In genomic region chr14:93019970-93020369, GRCh38 we compare ENCODE assay signal across 20 cellular contexts.
A peak's percentile ranks its signal among the peaks of the same experiment; 100 is the strongest.
DNase-seq lines count a peak whose midpoint lies in the region; ATAC-seq and TF ChIP-seq lines count a peak whose summit lies in the region.
"Had no signal": no experiment of that assay in that cellular context is flagged by ENCODE, and none has a peak within 500 bp of the region (broad histone marks: within the 10 kb centered on the region; RNA-seq: fewer than 3 reads in every experiment).

No MANE protein-coding gene starts in this region.

- H3K4me1 ChIP-seq in BLaER1 (peaks cover 78% of the 10 kb centered on the region), prostate gland (replicated peaks) (peaks cover 12% of the 10 kb centered on the region), Karpas-422 (ENCODE audit: low read length) (no peaks in the 10 kb centered on the region)
- H3K4me1 ChIP-seq: A549 had no signal

- peaks cover 11% of the 10 kb centered on the region for H3K36me3 ChIP-seq in BLaER1
- H3K36me3 ChIP-seq in prostate gland, result no peaks in the 10 kb centered on the region
- no peaks in the 10 kb centered on the region for H3K36me3 ChIP-seq in Karpas-422 (ENCODE audit: insufficient read depth, low read length)
- H3K36me3 ChIP-seq: adrenal gland had no signal

- H3K4me2 ChIP-seq in BLaER1, result peak overlapping the region; percentile 23
- no peak overlapping the region for H3K4me2 ChIP-seq in Karpas-422 (ENCODE audit: low read depth, low read length, poor library complexity, severe bottlenecking)
- H3K4me2 ChIP-seq: A549, KMS-11 had no signal

- no peaks in the 10 kb centered on the region for H3K9me2 ChIP-seq in Karpas-422 (replicated peaks; ENCODE audit: insufficient read depth, low read length)

- H3K27me3 ChIP-seq in BLaER1, result no peaks in the 10 kb centered on the region
- H3K27me3 ChIP-seq in prostate gland (replicated peaks; ENCODE audit: insufficient read depth), result no peaks in the 10 kb centered on the region
- H3K27me3 ChIP-seq in Karpas-422 (ENCODE audit: low read length), result no peaks in the 10 kb centered on the region
- H3K27me3 ChIP-seq: adrenal gland had no signal

- TF ChIP-seq CTCF in prostate gland (IDR thresholded peaks at IDR 0.05) (no peak), GM13976 (IDR thresholded peaks at IDR 0.05; ENCODE audit: borderline replicate concordance, control extremely low read depth, extremely low read depth, insufficient read depth, missing control alignments) (no peak)

- in situ Hi-C loops in GM13976 (cut with MboI; ENCODE audit: low sequenced_read_pairs, unreplicated experiment), result no loop called here

- no peak overlapping the region for H2AFZ ChIP-seq in Karpas-422 (ENCODE audit: low read length)

- H3K9ac ChIP-seq in BLaER1 (no peak overlapping the region), Karpas-422 (ENCODE audit: low read length) (no peak overlapping the region)
- H3K9ac ChIP-seq: KMS-11 had no signal

- H3K9me3 ChIP-seq in BLaER1, result no peaks in the 10 kb centered on the region
- H3K9me3 ChIP-seq in prostate gland, result no peaks in the 10 kb centered on the region
- no peaks in the 10 kb centered on the region for H3K9me3 ChIP-seq in Karpas-422 (ENCODE audit: low read length)
- H3K9me3 ChIP-seq: A549, adrenal gland had no signal

- ATAC-seq in HG02610 (IDR thresholded peaks at IDR 0.05; ENCODE audit: unreplicated experiment), result no peak
- ATAC-seq: activated T-cell treated with anti-CD3 and anti-CD28 coated beads, Interleukin-2, amount 50 U/mL, for 72 hours; natural killer cell treated with Interleukin-12 subunit alpha and Interleukin-12 subunit beta and Interleukin-15 and Interleukin-18, amount 100 ng/mL, for 72 hours; stimulated activated naive CD8-positive, alpha-beta T cell treated with anti-CD3 and anti-CD28 coated beads, Interleukin-15, Interleukin-2, amounts not matched to agents 100 U/mL and 50 U/mL, for 24 hours had no signal

- H3K4me3 ChIP-seq in BLaER1 (no peak overlapping the region), prostate gland (no peak overlapping the region), Karpas-422 (ENCODE audit: low read length) (no peak overlapping the region)
- H3K4me3 ChIP-seq: A549, adrenal gland had no signal

- 83% methylated on average over 8 of the region's 8 CpGs for WGBS in prostate gland

- peak; percentile 77 to 86 for DNase-seq in hippocampal formation (lab: John Stamatoyannopoulos, UW)
- DNase-seq in prostate gland (ENCODE audit: low spot score), result no peak
- no peak for DNase-seq in Karpas-422
- DNase-seq in NCI-H1417 treated with DMSO at 0.1 percent for 48 hours (lab: John Stamatoyannopoulos, UW), result no peak
- no peak for DNase-seq in GM13976 (ENCODE audit: low spot score)
- DNase-seq: activated T-cell treated with anti-CD3 and anti-CD28 coated beads, Interleukin-2, amount 50 U/mL, for 72 hours; adrenal gland; cortex of kidney; GDM1; NCI-H1105 treated with DMSO at 0.1 percent for 48 hours; NCI-H2171; SHP77 treated with DMSO at 0.1 percent for 48 hours; stimulated activated naive CD8-positive, alpha-beta T cell treated with anti-CD3 and anti-CD28 coated beads, Interleukin-15, Interleukin-2, amounts not matched to agents 100 U/mL and 50 U/mL, for 24 hours; T-helper 9 cell had no signal

- intact Hi-C loops in prostate gland (cut with DNase I), result no loop called here

- TF ChIP-seq POLR2A in prostate gland (IDR thresholded peaks at IDR 0.05), result no peak

- H4K20me1 ChIP-seq in BLaER1, result no peaks in the 10 kb centered on the region
- H4K20me1 ChIP-seq in Karpas-422 (ENCODE audit: insufficient read depth, low read depth, low read length), result peaks cover 22% of the 10 kb centered on the region

- no peaks in the 10 kb centered on the region for H3K79me2 ChIP-seq in Karpas-422 (ENCODE audit: low read length)

- H3K27ac ChIP-seq in BLaER1 (peak overlapping the region; percentile 37), angular gyrus (ENCODE audit: low read depth, low read length) (peak overlapping the region; percentile 94), prostate gland (peak overlapping the region; percentile 14 to 23), Karpas-422 (ENCODE audit: low read length) (no peak overlapping the region)
- H3K27ac ChIP-seq: A549, adrenal gland, KMS-11 had no signal

Comparison
In these comparisons a context has a peak if more than half of its experiments do, and no peak if none do; other contexts are left out.
1. DNase-seq: peak in hippocampal formation (2 of 2); none in prostate gland (single experiment), Karpas-422 (single experiment), NCI-H1417 treated with DMSO at 0.1 percent for 48 hours (single experiment) and GM13976 (single experiment).